In the genomic region with DNA sequence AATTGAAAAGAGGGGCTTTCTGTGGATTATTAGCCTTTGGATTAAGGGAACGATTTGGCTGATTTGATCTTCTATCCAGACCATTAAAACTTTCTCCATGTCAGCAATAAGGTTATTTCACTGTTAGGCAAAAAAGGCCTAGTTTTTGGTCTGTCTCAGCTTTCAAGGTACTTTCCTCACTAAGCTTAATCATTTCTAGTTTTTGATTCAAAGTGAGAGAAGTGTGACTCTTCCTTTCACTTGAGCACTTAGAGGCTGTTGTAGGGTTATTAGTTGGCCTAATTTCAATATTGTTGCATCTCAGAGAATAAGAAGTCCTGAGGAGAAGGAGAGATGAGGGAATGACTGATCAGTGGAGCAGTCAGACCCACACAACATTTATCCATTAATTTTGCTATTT, we compare ENCODE assay signal across 16 cellular contexts.
DNase-seq lines count a peak whose midpoint lies in the region; ATAC-seq and TF ChIP-seq lines count a peak whose summit lies in the region.
"Had no signal": no experiment of that assay in that cellular context is flagged by ENCODE, and none has a peak within 500 bp of the region (broad histone marks: within the 10 kb centered on the region; RNA-seq: fewer than 3 reads in every experiment).

No MANE protein-coding gene starts in this region.

- ATAC-seq in GM18508 (IDR thresholded peaks at IDR 0.05; ENCODE audit: insufficient read depth, unreplicated experiment) (peak; percentile 57), GM18907 (IDR thresholded peaks at IDR 0.05; ENCODE audit: unreplicated experiment) (peak; percentile 73), HG02610 (IDR thresholded peaks at IDR 0.05; ENCODE audit: unreplicated experiment) (peak; percentile 86), HG03378 (IDR thresholded peaks at IDR 0.05; ENCODE audit: unreplicated experiment) (peak; percentile 66), GM21526 (IDR thresholded peaks at IDR 0.05; ENCODE audit: low FRiP score, unreplicated experiment) (no peak)
- ATAC-seq: PC-3 had no signal

- H3K4me1 Mint-ChIP-seq in nephron progenitor cell: no peaks in the 10 kb centered on the region
- H3K4me1 Mint-ChIP-seq: CD4-positive, alpha-beta memory T cell had no signal

- no peaks in the 10 kb centered on the region for H3K36me3 Mint-ChIP-seq in nephron progenitor cell (ENCODE audit: low read depth)
- H3K36me3 Mint-ChIP-seq: CD4-positive, alpha-beta memory T cell had no signal

- H3K27ac Mint-ChIP-seq in nephron progenitor cell: no peak overlapping the region
- H3K27ac Mint-ChIP-seq: CD4-positive, alpha-beta memory T cell had no signal

- H3K27me3 Mint-ChIP-seq in nephron progenitor cell (ENCODE audit: low read depth, poor library complexity): peaks cover 5% of the 10 kb centered on the region
- H3K27me3 Mint-ChIP-seq: CD4-positive, alpha-beta memory T cell had no signal

- no peak for TF ChIP-seq CTCF in nephron progenitor cell (IDR thresholded peaks at IDR 0.05)

- peaks cover 3% of the 10 kb centered on the region for H3K9me3 Mint-ChIP-seq in nephron progenitor cell

- DNase-seq in kidney tubule cell (ENCODE audit: low spot score) (no peak), nephron progenitor cell (no peak)
- no peak for DNase-seq in activated T-cell treated with anti-CD3 and anti-CD28 coated beads, Interleukin-2, amount 50 U/mL, for 1 hour
- DNase-seq: Calu3; CD4-positive, alpha-beta memory T cell; DMS79; NCI-H1436; NCI-H2029; NCI-H748 treated with DMSO at 0.1 percent for 48 hours; PC-3; SJCRH30 had no signal

- H3K4me3 Mint-ChIP-seq in nephron progenitor cell: no peak overlapping the region
- H3K4me3 Mint-ChIP-seq: CD4-positive, alpha-beta memory T cell had no signal
